Comparison of ENCODE assay signal across 21 cellular contexts in genomic region chr1:6914646-6915178, GRCh38.
"Had no signal": no experiment of that assay in that cellular context is flagged by ENCODE, and none has a peak within 500 bp of the region (broad histone marks: within the 10 kb centered on the region; RNA-seq: fewer than 3 reads in every experiment).

No MANE protein-coding gene starts in this region.

- H3K36me3 ChIP-seq: cardiac muscle cell, colonic mucosa, heart left ventricle, prostate gland, suprapubic skin, vagina had no signal

- H3K4me1 Mint-ChIP-seq: activated naive CD8-positive, alpha-beta T cell treated with anti-CD3 and anti-CD28 coated beads, Interleukin-2, amount 50 U/mL, for 24 hours; immature natural killer cell had no signal

- H3K27ac Mint-ChIP-seq: activated CD4-positive, alpha-beta T cell treated with anti-CD3 and anti-CD28 coated beads, Interleukin-2, amount 10 ng/mL, durations not matched to agents 7 days and 5 days; activated CD8-positive, alpha-beta T cell treated with anti-CD3 and anti-CD28 coated beads, Interleukin-2, amount 10 ng/mL, durations not matched to agents 7 days and 5 days; activated naive CD4-positive, alpha-beta T cell treated with anti-CD3 and anti-CD28 coated beads for 36 hours; activated naive CD8-positive, alpha-beta T cell treated with anti-CD3 and anti-CD28 coated beads, Interleukin-2, amount 50 U/mL, for 24 hours; immature natural killer cell; stimulated activated naive CD8-positive, alpha-beta T cell treated with anti-CD3 and anti-CD28 coated beads, Interleukin-15, Interleukin-2, amounts not matched to agents 100 ng/mL and 50 ng/mL, for 24 hours; T-helper 1 cell treated with Interleukin-12 subunit alpha and Interleukin-12 subunit beta and Interleukin-4 antibody, amounts not matched to agents 30 μg/mL and 1 μg/mL, for 36 hours had no signal

- H3K36me3 Mint-ChIP-seq: immature natural killer cell had no signal

- H3K27me3 ChIP-seq: cardiac muscle cell, colonic mucosa, vagina had no signal

- H3K9me3 Mint-ChIP-seq: activated naive CD4-positive, alpha-beta T cell treated with anti-CD3 and anti-CD28 coated beads for 36 hours; activated naive CD8-positive, alpha-beta T cell treated with anti-CD3 and anti-CD28 coated beads, Interleukin-2, amount 50 U/mL, for 24 hours; neural crest cell; stimulated activated naive CD8-positive, alpha-beta T cell treated with anti-CD3 and anti-CD28 coated beads, Interleukin-15, Interleukin-2, amounts not matched to agents 100 ng/mL and 50 ng/mL, for 24 hours had no signal

- H3K4me3 ChIP-seq: cardiac muscle cell, colonic mucosa, heart left ventricle, prostate gland, skin epidermis, suprapubic skin, vagina had no signal

- H3K9me3 ChIP-seq: colonic mucosa, prostate gland, suprapubic skin, vagina had no signal

- H3K27ac ChIP-seq: cardiac muscle cell, colonic mucosa, heart left ventricle, prostate gland, skin epidermis, suprapubic skin, vagina had no signal

- ATAC-seq: activated CD4-positive, CD25-positive, alpha-beta regulatory T cell treated with anti-CD3 and anti-CD28 coated beads, Interleukin-2, amount 50 U/mL, for 24 hours; activated CD8-positive, alpha-beta T cell treated with anti-CD3 and anti-CD28 coated beads, Interleukin-2, amount 10 ng/mL, durations not matched to agents 7 days and 5 days; activated naive CD8-positive, alpha-beta T cell treated with anti-CD3 and anti-CD28 coated beads, Interleukin-2, amount 50 U/mL, for 24 hours; activated T-cell treated with anti-CD3 and anti-CD28 coated beads, Interleukin-2, amount 50 U/mL, for 4 hours; heart left ventricle; right cardiac atrium had no signal

- H3K4me3 Mint-ChIP-seq: activated CD4-positive, alpha-beta T cell treated with anti-CD3 and anti-CD28 coated beads, Interleukin-2, amount 10 ng/mL, durations not matched to agents 7 days and 5 days; activated CD8-positive, alpha-beta T cell treated with anti-CD3 and anti-CD28 coated beads, Interleukin-2, amount 10 ng/mL, durations not matched to agents 7 days and 5 days; activated naive CD4-positive, alpha-beta T cell treated with anti-CD3 and anti-CD28 coated beads for 36 hours; activated naive CD8-positive, alpha-beta T cell treated with anti-CD3 and anti-CD28 coated beads, Interleukin-2, amount 50 U/mL, for 24 hours; activated T-cell treated with anti-CD3 and anti-CD28 coated beads, Interleukin-2, amount 50 U/mL, for 4 hours; neural crest cell; stimulated activated naive CD8-positive, alpha-beta T cell treated with anti-CD3 and anti-CD28 coated beads, Interleukin-15, Interleukin-2, amounts not matched to agents 100 ng/mL and 50 ng/mL, for 24 hours; T-helper 1 cell treated with Interleukin-12 subunit alpha and Interleukin-12 subunit beta and Interleukin-4 antibody, amounts not matched to agents 30 μg/mL and 1 μg/mL, for 36 hours had no signal

- DNase-seq: activated CD4-positive, alpha-beta T cell treated with anti-CD3 and anti-CD28 coated beads, Interleukin-2, amount 10 ng/mL, durations not matched to agents 7 days and 5 days; activated CD8-positive, alpha-beta T cell treated with anti-CD3 and anti-CD28 coated beads, Interleukin-2, amount 10 ng/mL, durations not matched to agents 7 days and 5 days; activated naive CD4-positive, alpha-beta T cell treated with anti-CD3 and anti-CD28 coated beads for 36 hours; activated naive CD8-positive, alpha-beta T cell treated with anti-CD3 and anti-CD28 coated beads, Interleukin-2, amount 50 U/mL, for 24 hours; activated T-cell treated with anti-CD3 and anti-CD28 coated beads, Interleukin-2, amount 50 U/mL, for 4 hours; colonic mucosa; foreskin melanocyte; heart left ventricle; immature natural killer cell; kidney glomerular epithelial cell; trophoblast cell had no signal
